1 cellular context compared by ENCODE assay signal in genomic region chr14:101076451-101077220, GRCh38.
TF ChIP-seq lines count a peak whose summit lies in the region.

No MANE protein-coding gene starts in this region.

TF ChIP-seq in H1, 55 proteins besides CTCF, POLR2A, EP300 and RAD21:
- no peak for TF ChIP-seq KDM1A (IDR thresholded peaks at IDR 0.05; ENCODE audit: borderline replicate concordance, low read length)
- TF ChIP-seq TEAD4 (IDR thresholded peaks at IDR 0.05; ENCODE audit: low read depth, low read length), result no peak
- TF ChIP-seq JUN (IDR thresholded peaks at IDR 0.05; ENCODE audit: low read depth, low read length), result no peak
- no peak for TF ChIP-seq SP4 (IDR thresholded peaks at IDR 0.05; ENCODE audit: low read length)
- TF ChIP-seq POU5F1 (IDR thresholded peaks at IDR 0.05; ENCODE audit: low read depth, low read length), result no peak
- no peak for TF ChIP-seq CHD1 (IDR thresholded peaks at IDR 0.05; ENCODE audit: low read depth, low read length)
- TF ChIP-seq RBBP5 (IDR thresholded peaks at IDR 0.05; ENCODE audit: borderline replicate concordance, low read depth, low read length), result no peak
- no peak for TF ChIP-seq CHD2 (IDR thresholded peaks at IDR 0.05; ENCODE audit: low read length)
- no peak for TF ChIP-seq JUND (IDR thresholded peaks at IDR 0.05; ENCODE audit: low read length)
- TF ChIP-seq BCL11A (IDR thresholded peaks at IDR 0.05; ENCODE audit: low read depth in 2 of 2, low read length in 2 of 2), result no peak
- TF ChIP-seq RNF2 (IDR thresholded peaks at IDR 0.05; ENCODE audit: borderline replicate concordance, low read depth, low read length, missing control alignments, poor library complexity, severe bottlenecking), result no peak
- TF ChIP-seq CBX8 (IDR thresholded peaks at IDR 0.05; ENCODE audit: borderline replicate concordance, low read depth, low read length), result no peak
- TF ChIP-seq YY1 (IDR thresholded peaks at IDR 0.05; ENCODE audit: low read depth, low read length), result no peak
- TF ChIP-seq E2F6 (IDR thresholded peaks at IDR 0.05), result no peak
- TF ChIP-seq BACH1 (IDR thresholded peaks at IDR 0.05; ENCODE audit: low read length), result no peak
- no peak for TF ChIP-seq ATF3 (IDR thresholded peaks at IDR 0.05; ENCODE audit: insufficient read depth, low read depth, low read length)
- no peak for TF ChIP-seq SP2 (IDR thresholded peaks at IDR 0.05; ENCODE audit: low read length)
- no peak for TF ChIP-seq TBP (IDR thresholded peaks at IDR 0.05; ENCODE audit: low read depth, low read length)
- TF ChIP-seq CBX5 (IDR thresholded peaks at IDR 0.05; ENCODE audit: low read depth, low read length), result no peak
